9 cellular contexts compared by ENCODE assay signal in the genomic region with DNA sequence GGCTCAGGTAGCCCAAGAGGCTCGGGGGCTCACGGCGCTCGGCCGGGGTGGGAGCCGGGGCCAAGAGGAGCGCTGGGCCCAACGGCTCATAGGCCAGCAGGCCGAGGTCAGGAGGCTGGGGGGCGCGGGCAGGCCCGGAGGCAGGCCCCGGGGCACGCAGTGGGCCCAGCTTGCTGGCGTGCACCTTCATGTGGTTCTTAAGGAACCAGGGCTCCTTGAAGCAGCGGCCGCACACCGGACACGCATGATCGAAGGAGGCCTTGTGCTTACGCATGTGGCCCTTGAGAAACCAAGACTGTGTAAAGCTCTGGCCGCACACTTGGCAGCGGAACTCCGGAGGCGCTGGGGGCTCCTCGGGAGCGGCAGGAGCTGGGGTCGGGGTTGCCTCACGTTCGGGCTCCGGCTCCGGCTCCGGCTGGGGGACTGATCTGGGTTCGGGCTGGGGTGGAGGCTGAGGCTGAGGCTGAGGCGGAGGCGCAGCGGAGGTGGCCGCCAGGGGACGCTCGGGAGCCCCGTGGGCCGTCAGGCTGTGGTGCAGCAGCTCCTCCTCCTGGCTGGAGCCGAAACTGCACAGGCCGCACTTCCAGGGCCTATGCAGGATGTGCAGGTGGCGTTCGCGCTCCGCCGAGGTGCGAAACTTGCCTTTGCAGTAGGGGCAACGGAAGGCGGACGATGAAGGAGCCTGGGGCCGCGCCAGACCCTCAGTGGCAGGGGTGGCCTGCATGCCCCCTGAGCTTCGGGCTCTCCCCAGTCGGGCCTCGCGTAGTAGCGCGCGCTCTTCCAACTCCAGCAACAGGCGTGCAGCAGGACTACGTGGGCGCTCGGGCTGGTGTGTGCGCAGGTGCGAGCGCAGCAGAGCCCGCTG. TPM values are rescaled to one million over a fixed set of nuclear protein-coding genes. Genes with fewer than 3 reads are reported as not detected.
DNase-seq lines count a peak whose midpoint lies in the region; ATAC-seq and TF ChIP-seq lines count a peak whose summit lies in the region.
"Had no signal": no experiment of that assay in that cellular context is flagged by ENCODE, and none has a peak within 500 bp of the region (broad histone marks: within the 10 kb centered on the region; RNA-seq: fewer than 3 reads in every experiment).

No MANE protein-coding gene starts in this region.

- no peak overlapping the region for H3K4me3 Mint-ChIP-seq in activated T-cell treated with anti-CD3 and anti-CD28 coated beads, Interleukin-2, amount 50 U/mL, for 24 hours
- peak overlapping the region; percentile 85 for H3K4me3 Mint-ChIP-seq in neural crest cell

- no peak overlapping the region for H3K27ac Mint-ChIP-seq in activated T-cell treated with anti-CD3 and anti-CD28 coated beads, Interleukin-2, amount 50 U/mL, for 24 hours
- H3K27ac Mint-ChIP-seq in neural crest cell (ENCODE audit: unreplicated experiment) = no peak overlapping the region

- no peaks in the 10 kb centered on the region for H3K9me3 ChIP-seq in OCI-LY7 (ENCODE audit: low read length)
- no peaks in the 10 kb centered on the region for H3K9me3 ChIP-seq in fibroblast of lung (ENCODE audit: control insufficient read depth, insufficient read depth, low read depth, low read length)
- H3K9me3 ChIP-seq in subcutaneous abdominal adipose tissue (ENCODE audit: control insufficient read depth in 5 of 5, low read length in 5 of 5) = no peaks in the 10 kb centered on the region

- H3K9me2 ChIP-seq in OCI-LY7 (ENCODE audit: insufficient read depth, low read length) = no peaks in the 10 kb centered on the region

- H4K20me1 ChIP-seq in OCI-LY7 (ENCODE audit: insufficient read depth, low read length) = no peaks in the 10 kb centered on the region; the same call in 1 of the 2 replicates
- no peaks in the 10 kb centered on the region for H4K20me1 ChIP-seq in fibroblast of lung (ENCODE audit: control insufficient read depth, extremely low read depth, insufficient read depth, low read length)

- BruUV-seq in OCI-LY7 (replicated peaks; lab: Mats Ljungman, UMichigan) = no TSS peak

- DNase-seq in AG10803 (ENCODE audit: low read depth) (peak; percentile 59), OCI-LY7 (ENCODE audit: low spot score) (peak; percentile 88), fibroblast of lung (ENCODE audit: low read depth in 2 of 2) (peak; percentile 49 to 70), neural crest cell (ENCODE audit: low read depth, low spot score) (peak; percentile 94)
- DNase-seq in activated T-cell treated with anti-CD3 and anti-CD28 coated beads, Interleukin-2, amount 50 U/mL, for 24 hours = peak; percentile 97

- H3K27me3 Mint-ChIP-seq in activated T-cell treated with anti-CD3 and anti-CD28 coated beads, Interleukin-2, amount 50 U/mL, for 24 hours = no peaks in the 10 kb centered on the region
- peaks cover 18% of the 10 kb centered on the region for H3K27me3 Mint-ChIP-seq in neural crest cell (ENCODE audit: low read depth)

- H3K79me2 ChIP-seq in OCI-LY7 (ENCODE audit: insufficient read depth, low read depth, low read length) = no peaks in the 10 kb centered on the region
- H3K79me2 ChIP-seq in fibroblast of lung (ENCODE audit: control insufficient read depth, insufficient read depth, low read length) = no peaks in the 10 kb centered on the region

- H3K4me2 ChIP-seq in OCI-LY7 (ENCODE audit: low read length) = no peak overlapping the region
- no peak overlapping the region for H3K4me2 ChIP-seq in fibroblast of lung (ENCODE audit: extremely low read depth, insufficient read depth, low read length)

- no peak overlapping the region for H3K9ac ChIP-seq in fibroblast of lung (ENCODE audit: insufficient read depth, low read length)
- peak overlapping the region in 1 of 5 donors; percentile 25 for H3K9ac ChIP-seq in subcutaneous abdominal adipose tissue (ENCODE audit: low read length in 5 of 5)

- H3K36me3 Mint-ChIP-seq in activated T-cell treated with anti-CD3 and anti-CD28 coated beads, Interleukin-2, amount 50 U/mL, for 24 hours (ENCODE audit: low read depth) = peaks cover 5% of the 10 kb centered on the region
- peaks cover 35% of the 10 kb centered on the region for H3K36me3 Mint-ChIP-seq in neural crest cell (ENCODE audit: low read depth)

- no peaks in the 10 kb centered on the region for H3K36me3 ChIP-seq in OCI-LY7 (ENCODE audit: insufficient read depth, low read length)
- peaks cover 6% of the 10 kb centered on the region for H3K36me3 ChIP-seq in fibroblast of lung (ENCODE audit: control insufficient read depth, insufficient read depth, low read length)
- peaks cover 0 to 57% (median 44%) of the 10 kb centered on the region in 5 donors for H3K36me3 ChIP-seq in subcutaneous abdominal adipose tissue (ENCODE audit: control insufficient read depth in 5 of 5, insufficient read depth in 5 of 5, low read length in 5 of 5)

- CTCF ChIA-PET in OCI-LY7 (lab: Charles Lee; ENCODE audit: unreplicated experiment) = interaction anchor here (1.0 to 1.8 kb wide), 5 partner anchors 11 to 77 kb away, joined by 5 to 7 read pairs (median 5); no protein-coding TSS in a partner anchor

- H3K27me3 ChIP-seq in fibroblast of lung (ENCODE audit: control insufficient read depth, insufficient read depth, low read length) (no peaks in the 10 kb centered on the region), subcutaneous abdominal adipose tissue (ENCODE audit: control insufficient read depth in 5 of 5, insufficient read depth in 4 of 5, low read length in 5 of 5) (no peaks in the 10 kb centered on the region)

- no peak overlapping the region for H3K4me3 ChIP-seq in AG10803 (ENCODE audit: low read length)
- no peak overlapping the region for H3K4me3 ChIP-seq in OCI-LY7 (ENCODE audit: low read depth, low read length, poor library complexity, severe bottlenecking)
- no peak overlapping the region for H3K4me3 ChIP-seq in fibroblast of lung (replicated peaks in 1 of 4; ENCODE audit: control extremely low read depth in 1 of 4, insufficient read depth in 1 of 4, low read depth in 3 of 4, low read length in 4 of 4)
- H3K4me3 ChIP-seq in subcutaneous abdominal adipose tissue (ENCODE audit: low read depth in 1 of 5, low read length in 5 of 5) = no peak overlapping the region

- H3K4me1 Mint-ChIP-seq in activated T-cell treated with anti-CD3 and anti-CD28 coated beads, Interleukin-2, amount 50 U/mL, for 24 hours (ENCODE audit: low read depth) = peaks cover 18% of the 10 kb centered on the region
- H3K4me1 Mint-ChIP-seq in neural crest cell = peaks cover 74% of the 10 kb centered on the region

- intact Hi-C loops in OCI-LY7 (cut with micrococcal nuclease; ENCODE audit: unreplicated experiment) = loop anchor here (1.0 kb wide), 3 partner anchors 12 to 78 kb away; no protein-coding TSS in a partner anchor

- H3K27ac ChIP-seq in OCI-LY7 (ENCODE audit: low read depth, low read length, poor library complexity, severe bottlenecking) (no peak overlapping the region), fibroblast of lung (ENCODE audit: insufficient read depth, low read length) (peak overlapping the region; percentile 5), subcutaneous abdominal adipose tissue (ENCODE audit: low read depth, low read length) (peak overlapping the region; percentile 30)

- H3K9me3 Mint-ChIP-seq in activated T-cell treated with anti-CD3 and anti-CD28 coated beads, Interleukin-2, amount 50 U/mL, for 24 hours = no peaks in the 10 kb centered on the region
- no peaks in the 10 kb centered on the region for H3K9me3 Mint-ChIP-seq in neural crest cell

- peak; percentile 77 for ATAC-seq in GM18861 (IDR thresholded peaks at IDR 0.05; ENCODE audit: unreplicated experiment)
- ATAC-seq in HG03066 (IDR thresholded peaks at IDR 0.05; ENCODE audit: low read depth, unreplicated experiment) = peak; percentile 76

- POLR2A ChIA-PET in OCI-LY7 (lab: Charles Lee) = interaction anchor here (0.8 kb wide), 1 partner anchor 78 kb away, joined by 3 read pairs; no protein-coding TSS in a partner anchor

- H2AFZ ChIP-seq in OCI-LY7 (ENCODE audit: low read length) (no peak overlapping the region), fibroblast of lung (ENCODE audit: low read length) (no peak overlapping the region)

- H3K4me1 ChIP-seq in OCI-LY7 (ENCODE audit: insufficient read depth, low read length, poor library complexity, severe bottlenecking) (peaks cover 20% of the 10 kb centered on the region), fibroblast of lung (ENCODE audit: control insufficient read depth, extremely low read depth, insufficient read depth, low read length) (peaks cover 6% of the 10 kb centered on the region), subcutaneous abdominal adipose tissue (ENCODE audit: control insufficient read depth in 5 of 5, insufficient read depth in 5 of 5, low read length in 5 of 5) (peaks cover 6 to 46% (median 26%) of the 10 kb centered on the region in 5 donors)

- TF ChIP-seq CTCF in AG10803 (conservative IDR thresholded peaks at IDR 0.05; ENCODE audit: low read length) = peak; percentile 100
- TF ChIP-seq CTCF in OCI-LY7 (conservative IDR thresholded peaks at IDR 0.05; ENCODE audit: low read length) = peak; percentile 96
- TF ChIP-seq CTCF in fibroblast of lung (conservative IDR thresholded peaks at IDR 0.05 in 1 of 2, IDR thresholded peaks at IDR 0.05 in 1 of 2; ENCODE audit: low read depth in 1 of 2, low read length in 2 of 2) = peak; percentile 100
- TF ChIP-seq CTCF in neural crest cell (conservative IDR thresholded peaks at IDR 0.05) = peak; percentile 95

RNA-seq across cellular contexts. Expression of gene ZNF219, which starts 6.1 kb away (rescaled TPM):
- total RNA-seq in OCI-LY7 (2014; rRNA removed; shearing (Covaris generic)) = 5.2 and 9.8 TPM in 2 replicates
- total RNA-seq in OCI-LY7 (2022) (13.2 and 15.5 TPM in 2 replicates), fibroblast of lung (3.9 and 4.6 TPM in 2 replicates), neural crest cell (141 and 143 TPM in 2 replicates)
- 2.2 and 2.4 TPM in 2 replicates for polyA plus RNA-seq in fibroblast of lung
- polyA plus RNA-seq in fibroblast of lung (2012) = 3.4 and 5.2 TPM in 2 replicates
- polyA minus RNA-seq in fibroblast of lung (ENCODE audit: low replicate concordance) = 1.1 and 2.3 TPM in 2 replicates

RNA-seq across cellular contexts. Expression of gene TMEM253, which starts 8.5 kb away (rescaled TPM):
- total RNA-seq in OCI-LY7 (2014; rRNA removed; shearing (Covaris generic)) = 1.2 TPM in 1 of 2 replicates, not detected in the other
- total RNA-seq in OCI-LY7 (2022) = 0.88 and 0.89 TPM in 2 replicates
- not detected in 2 replicates for total RNA-seq in fibroblast of lung
- 0.05 and 0.11 TPM in 2 replicates for polyA plus RNA-seq in fibroblast of lung
- 0.07 TPM in 1 of 2 replicates, not detected in the other for polyA plus RNA-seq in fibroblast of lung (2012)
- not detected in 2 replicates for polyA minus RNA-seq in fibroblast of lung (ENCODE audit: low replicate concordance)
- 1.6 TPM in 2 replicates for total RNA-seq in neural crest cell
- total RNA-seq: M059J had no signal

RNA-seq across cellular contexts. Expression of gene ARHGEF40, which starts 22.3 kb away (rescaled TPM):
- total RNA-seq in OCI-LY7 (2014; rRNA removed; shearing (Covaris generic)) = 1.3 and 4.3 TPM in 2 replicates
- 2.0 TPM in 2 replicates for total RNA-seq in OCI-LY7 (2022)
- 23.6 and 24.7 TPM in 2 replicates for total RNA-seq in fibroblast of lung
- 18.2 and 34.6 TPM in 2 replicates for polyA plus RNA-seq in fibroblast of lung
- polyA plus RNA-seq in fibroblast of lung (2012) = 16.0 and 24.4 TPM in 2 replicates
- 93.2 and 115 TPM in 2 replicates for polyA minus RNA-seq in fibroblast of lung (ENCODE audit: low replicate concordance)
- 72.7 and 73.8 TPM in 2 replicates for total RNA-seq in neural crest cell

RNA-seq across cellular contexts. Expression of gene RNASE8, which starts 34.8 kb away (rescaled TPM):
- total RNA-seq in OCI-LY7 (2014; rRNA removed; shearing (Covaris generic)) = not detected in 2 replicates
- total RNA-seq in OCI-LY7 (2022) (not detected in 2 replicates), fibroblast of lung (not detected in 2 replicates), neural crest cell (not detected in 2 replicates)
- polyA plus RNA-seq in fibroblast of lung = not detected in 2 replicates
- polyA plus RNA-seq in fibroblast of lung (2012) = not detected in 2 replicates
- polyA minus RNA-seq in fibroblast of lung (ENCODE audit: low replicate concordance) = not detected in 2 replicates
- total RNA-seq: M059J had no signal

RNA-seq across cellular contexts. Expression of gene RNASE7, which starts 50.2 kb away (rescaled TPM):
- not detected in 2 replicates for total RNA-seq in OCI-LY7 (2014; rRNA removed; shearing (Covaris generic))
- total RNA-seq in OCI-LY7 (2022) (not detected in 2 replicates), fibroblast of lung (not detected in 2 replicates), neural crest cell (not detected in 2 replicates)
- polyA plus RNA-seq in fibroblast of lung = not detected in 2 replicates
- not detected in 2 replicates for polyA plus RNA-seq in fibroblast of lung (2012)
- not detected in 2 replicates for polyA minus RNA-seq in fibroblast of lung (ENCODE audit: low replicate concordance)
- total RNA-seq: M059J had no signal
